Comparison of ENCODE assay signal across 17 cellular contexts in the genomic region with DNA sequence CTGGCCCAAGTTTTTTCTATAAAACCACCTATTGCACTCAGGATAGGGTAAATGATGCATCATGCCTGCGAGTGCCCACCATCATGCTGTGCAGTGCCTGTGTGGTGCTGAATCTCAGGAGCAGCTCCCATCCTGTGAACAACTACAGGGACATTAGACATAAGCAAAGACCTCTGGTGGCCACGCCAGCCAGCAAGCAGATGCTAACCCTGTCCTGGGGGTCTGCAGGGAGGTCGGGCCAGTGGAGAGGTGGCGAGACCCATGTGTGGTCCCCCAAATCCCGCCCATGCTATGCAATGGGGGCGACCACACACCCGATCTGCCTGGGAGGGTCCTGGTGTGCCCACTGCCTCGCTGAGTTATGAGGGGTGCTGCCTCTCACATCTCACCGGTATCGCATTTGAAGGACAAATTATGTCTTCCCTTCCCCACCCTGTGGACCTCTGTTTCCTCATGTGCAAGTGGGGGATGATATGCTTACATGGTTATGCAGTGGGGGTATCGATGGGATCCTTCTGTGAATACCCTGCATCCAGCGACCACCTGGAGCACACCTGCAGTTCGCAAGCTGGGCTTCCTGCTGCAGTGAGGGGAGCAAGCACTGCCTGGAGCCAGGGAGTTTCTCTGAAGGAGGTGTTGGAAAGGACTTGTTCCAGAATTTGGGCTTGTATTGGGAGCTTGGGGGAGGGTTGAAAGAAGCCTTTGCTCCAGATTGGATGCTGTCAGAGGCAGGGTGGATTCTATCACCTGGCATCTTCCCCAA. TPM values are rescaled to one million over a fixed set of nuclear protein-coding genes. Genes with fewer than 3 reads are reported as not detected.
A peak's percentile ranks its signal among the peaks of the same experiment; 100 is the strongest.
DNase-seq lines count a peak whose midpoint lies in the region; TF ChIP-seq lines count a peak whose summit lies in the region.
"Not testable (repeated sequence)": the region's sequence is repeated elsewhere in the genome, so short reads cannot be mapped to it uniquely, and the experiment has no call there.
"Had no signal": no experiment of that assay in that cellular context is flagged by ENCODE, and none has a peak within 500 bp of the region (broad histone marks: within the 10 kb centered on the region; RNA-seq: fewer than 3 reads in every experiment).

No MANE protein-coding gene starts in this region.

- not testable (repeated sequence) for H3K9me3 ChIP-seq in BLaER1 treated with 17β-estradiol and CSF1 and Interleukin-3, amounts not matched to agents 10 nM and 100 nM (replicated peaks in 1 of 11)
- peaks cover 72% of the 10 kb centered on the region for H3K9me3 ChIP-seq in H9 (ENCODE audit: control insufficient read depth, low read depth, low read length)

- not testable (repeated sequence) for H2BK20ac ChIP-seq in H9 (ENCODE audit: low read depth, low read length, poor library complexity, severe bottlenecking)

- not testable (repeated sequence) for H3K9ac ChIP-seq in BLaER1 treated with 17β-estradiol and CSF1 and Interleukin-3, amounts not matched to agents 10 nM and 100 nM; H9 (ENCODE audit: extremely low read depth, insufficient read length, low read length)

- H3K27me3 Mint-ChIP-seq in H9 (ENCODE audit: low read depth) = peaks cover 17% of the 10 kb centered on the region
- H3K27me3 Mint-ChIP-seq in activated T-cell treated with anti-CD3 and anti-CD28 coated beads, Interleukin-2, amount 50 U/mL, for 24 hours; osteocyte (ENCODE audit: unreplicated experiment); type B pancreatic cell: not testable (repeated sequence)

- H2AK5ac ChIP-seq in H9 (ENCODE audit: insufficient read length, low read length) = not testable (repeated sequence)

- not testable (repeated sequence) for H4K5ac ChIP-seq in H9 (ENCODE audit: insufficient read length, low read depth, low read length)

- not testable (repeated sequence) for H3K4me3 ChIP-seq in BLaER1 treated with 17β-estradiol and CSF1 and Interleukin-3, amounts not matched to agents 10 nM and 100 nM

- H4K20me1 ChIP-seq in BLaER1 treated with 17β-estradiol and CSF1 and Interleukin-3, amounts not matched to agents 10 nM and 100 nM; H9 (ENCODE audit: control insufficient read depth, insufficient read depth, insufficient read length): not testable (repeated sequence)

- not testable (repeated sequence) for H3K18ac ChIP-seq in H9 (ENCODE audit: insufficient read length, low read depth, low read length)

- DNase-seq in H9 = peak; percentile 24
- DNase-seq in activated T-cell treated with anti-CD3 and anti-CD28 coated beads, Interleukin-2, amount 50 U/mL, for 24 hours = peak; percentile 12
- DNase-seq in cardiac septum (ENCODE audit: low spot score) = peak; percentile 74
- DNase-seq in mesenteric fat pad (ENCODE audit: low spot score) = peak; percentile 76
- peak; percentile 84 for DNase-seq in osteocyte (ENCODE audit: extremely low spot score, unreplicated experiment)
- peak; percentile 62 for DNase-seq in type B pancreatic cell (ENCODE audit: extremely low spot score, unreplicated experiment)

- H3K79me1 ChIP-seq in H9 (ENCODE audit: insufficient read depth, low read depth, low read length, poor library complexity, severe bottlenecking) = not testable (repeated sequence)

- not testable (repeated sequence) for H3K27ac ChIP-seq in BLaER1 treated with 17β-estradiol and CSF1 and Interleukin-3, amounts not matched to agents 10 nM and 100 nM; H9 (ENCODE audit: insufficient read length, low read depth, low read length)

- not testable (repeated sequence) for H3K23me2 ChIP-seq in H9 (ENCODE audit: insufficient read length, low read depth, low read length, poor library complexity, severe bottlenecking)

- not testable (repeated sequence) for H2AFZ ChIP-seq in H9 (ENCODE audit: low read length)

- H3K36me3 ChIP-seq in BLaER1 treated with 17β-estradiol and CSF1 and Interleukin-3, amounts not matched to agents 10 nM and 100 nM = not testable (repeated sequence)

- not testable (repeated sequence) for H3K79me2 ChIP-seq in H9 (ENCODE audit: insufficient read depth, low read length)

- H2BK15ac ChIP-seq in H9 (ENCODE audit: low read depth, low read length) = not testable (repeated sequence)

- not testable (repeated sequence) for H3K56ac ChIP-seq in H9 (ENCODE audit: insufficient read length, low read depth, low read length)

- not testable (repeated sequence) for H4K91ac ChIP-seq in H9 (ENCODE audit: insufficient read length, low read depth, low read length)

- not testable (repeated sequence) for H2BK12ac ChIP-seq in H9 (ENCODE audit: insufficient read length, low read depth, low read length)

- not testable (repeated sequence) for H3K14ac ChIP-seq in H9 (ENCODE audit: insufficient read depth, low read length)

- not testable (repeated sequence) for H3T11ph ChIP-seq in H9 (ENCODE audit: low read length)

- H3K4me1 ChIP-seq in BLaER1 treated with 17β-estradiol and CSF1 and Interleukin-3, amounts not matched to agents 10 nM and 100 nM = peaks cover 0 to 62% (median 51%) of the 10 kb centered on the region in 10 experiments; a peak in 15 of 20 replicates
- H3K4me1 ChIP-seq in H9 (ENCODE audit: insufficient read depth, low read length) = not testable (repeated sequence)

- H3K9me3 Mint-ChIP-seq in H9 = peaks cover 88 to 96% of the 10 kb centered on the region in 2 experiments
- H3K9me3 Mint-ChIP-seq in activated T-cell treated with anti-CD3 and anti-CD28 coated beads, Interleukin-2, amount 50 U/mL, for 24 hours = peaks cover 18% of the 10 kb centered on the region
- H3K9me3 Mint-ChIP-seq in osteocyte (ENCODE audit: unreplicated experiment) = peaks cover 49% of the 10 kb centered on the region
- H3K9me3 Mint-ChIP-seq in type B pancreatic cell = peaks cover 21% of the 10 kb centered on the region

- not testable (repeated sequence) for TF ChIP-seq CTCF in H9 (conservative IDR thresholded peaks at IDR 0.05); osteocyte (IDR thresholded peaks at IDR 0.05); type B pancreatic cell (conservative IDR thresholded peaks at IDR 0.05)

- not testable (repeated sequence) for H4K8ac ChIP-seq in H9 (replicated peaks; ENCODE audit: insufficient read length, low read depth, low read length)

- not testable (repeated sequence) for H3K23ac ChIP-seq in H9 (ENCODE audit: insufficient read length, low read depth, low read length)

- not testable (repeated sequence) for H3K27me3 ChIP-seq in BLaER1 treated with 17β-estradiol and CSF1 and Interleukin-3, amounts not matched to agents 10 nM and 100 nM; H9 (ENCODE audit: insufficient read depth, low read length)

- H3K4me3 Mint-ChIP-seq in H9; activated T-cell treated with anti-CD3 and anti-CD28 coated beads, Interleukin-2, amount 50 U/mL, for 24 hours; osteocyte (ENCODE audit: unreplicated experiment); type B pancreatic cell: not testable (repeated sequence)

- no CpG with 5 or more reads among the region's 13 CpGs for WGBS in H9 (ENCODE audit: extremely low coverage, insufficient read length, low lambda C conversion rate)

- H2BK120ac ChIP-seq in H9 (ENCODE audit: low read depth, low read length, poor library complexity, severe bottlenecking) = not testable (repeated sequence)

- H2BK5ac ChIP-seq in H9 (ENCODE audit: insufficient read length, low read length) = not testable (repeated sequence)

- peak overlapping the region in 6 of 11 experiments; percentile 41 to 94 (median 86); a peak in 10 of 22 replicates for H3K4me2 ChIP-seq in BLaER1 treated with 17β-estradiol and CSF1 and Interleukin-3, amounts not matched to agents 10 nM and 100 nM
- H3K4me2 ChIP-seq in H9 (ENCODE audit: insufficient read depth, insufficient read length, low read length) = not testable (repeated sequence)

- intact Hi-C loops in cardiac septum (cut with DNase I) = not testable (repeated sequence)

- H3K4me1 Mint-ChIP-seq in H9; activated T-cell treated with anti-CD3 and anti-CD28 coated beads, Interleukin-2, amount 50 U/mL, for 24 hours (ENCODE audit: low read depth); osteocyte (ENCODE audit: unreplicated experiment); type B pancreatic cell (ENCODE audit: unreplicated experiment): not testable (repeated sequence)

- peaks cover 19 to 74% (median 41%) of the 10 kb centered on the region in 3 experiments for H3K36me3 Mint-ChIP-seq in H9 (ENCODE audit: insufficient read depth in 1 of 3, low read depth in 3 of 3)
- H3K36me3 Mint-ChIP-seq in activated T-cell treated with anti-CD3 and anti-CD28 coated beads, Interleukin-2, amount 50 U/mL, for 24 hours (ENCODE audit: low read depth); osteocyte (ENCODE audit: unreplicated experiment); type B pancreatic cell: not testable (repeated sequence)

- not testable (repeated sequence) for H3K27ac Mint-ChIP-seq in H9; activated T-cell treated with anti-CD3 and anti-CD28 coated beads, Interleukin-2, amount 50 U/mL, for 24 hours; osteocyte (ENCODE audit: unreplicated experiment); type B pancreatic cell

- H3K4ac ChIP-seq in H9 (ENCODE audit: low read depth, low read length) = not testable (repeated sequence)

RNA-seq across cellular contexts. Expression of a gene that starts 23.4 kb away (rescaled TPM):
- total RNA-seq in H9 (2021) = not detected in 2 replicates
- not detected for total RNA-seq in cardiac septum
- total RNA-seq in mesenteric fat pad = not detected
- not detected in 2 replicates for total RNA-seq in osteocyte
- not detected in 2 replicates for total RNA-seq in type B pancreatic cell (ENCODE audit: low replicate concordance)
- total RNA-seq: A172; A673; B cell; Calu3; CD4-positive, alpha-beta memory T cell; Daoy; G401; GM23248; H1; H7 had no signal

Comparison
In these comparisons a context has a peak if more than half of its experiments do, and no peak if none do; other contexts are left out.
1. DNase-seq: peak in every context shown above with its lines; median percentile 84 in osteocyte; 76 in mesenteric fat pad; 74 in cardiac septum; 62 in type B pancreatic cell; 24 in H9; 12 in activated T-cell treated with anti-CD3 and anti-CD28 coated beads, Interleukin-2, amount 50 U/mL, for 24 hours.